ENCODE assay signal across 17 cellular contexts in genomic region chr5:134380367-134380766, GRCh38.
"Had no signal": no experiment of that assay in that cellular context is flagged by ENCODE, and none has a peak within 500 bp of the region (broad histone marks: within the 10 kb centered on the region; RNA-seq: fewer than 3 reads in every experiment).

No MANE protein-coding gene starts in this region.

- H3K27ac ChIP-seq: body of pancreas, right atrium auricular region, tibial nerve, uterus had no signal

- H3K27me3 ChIP-seq: body of pancreas, right atrium auricular region, tibial nerve, uterus had no signal

- DNase-seq: activated CD8-positive, alpha-beta memory T cell treated with anti-CD3 and anti-CD28 coated beads, Interleukin-2, amount 10 ng/mL, durations not matched to agents 7 days and 5 days; activated naive CD4-positive, alpha-beta T cell treated with anti-CD3 and anti-CD28 coated beads, Interleukin-2, amount 50 U/mL, for 16 hours; activated T-cell treated with anti-CD3 and anti-CD28 coated beads, Interleukin-2, amount 50 U/mL, for 48 hours; amygdala; body of pancreas; caudate nucleus; islet precursor cell; naive B cell; nucleus accumbens; stimulated activated CD4-positive, alpha-beta T cell treated with anti-CD3 and anti-CD28 coated beads, Interleukin-2, amount 100 ng/mL, for 48 hours; stimulated activated naive B cell treated with anti-CD40 and anti-IgM and Interleukin-4, amounts not matched to agents 10 μg/mL and 1 μg/mL and 100 μg/mL, for 72 hours; uterus had no signal

- H3K9me3 ChIP-seq: body of pancreas, right atrium auricular region, tibial nerve, uterus had no signal

- H3K4me3 Mint-ChIP-seq: activated CD8-positive, alpha-beta memory T cell treated with anti-CD3 and anti-CD28 coated beads, Interleukin-2, amount 10 ng/mL, durations not matched to agents 7 days and 5 days; naive B cell; stimulated activated naive B cell treated with anti-CD40 and anti-IgM and Interleukin-4, amounts not matched to agents 10 μg/mL and 1 μg/mL and 100 μg/mL, for 72 hours; WTC11 had no signal

- H3K36me3 ChIP-seq: uterus had no signal

- H3K4me1 ChIP-seq: uterus had no signal

- H3K27me3 Mint-ChIP-seq: activated CD8-positive, alpha-beta memory T cell treated with anti-CD3 and anti-CD28 coated beads, Interleukin-2, amount 10 ng/mL, durations not matched to agents 7 days and 5 days; naive B cell; stimulated activated naive B cell treated with anti-CD40 and anti-IgM and Interleukin-4, amounts not matched to agents 10 μg/mL and 1 μg/mL and 100 μg/mL, for 72 hours had no signal

- H3K4me1 Mint-ChIP-seq: WTC11 had no signal

- H3K9me3 Mint-ChIP-seq: naive B cell; stimulated activated naive B cell treated with anti-CD40 and anti-IgM and Interleukin-4, amounts not matched to agents 10 μg/mL and 1 μg/mL and 100 μg/mL, for 72 hours; WTC11 had no signal

- ATAC-seq: activated CD8-positive, alpha-beta memory T cell treated with anti-CD3 and anti-CD28 coated beads, Interleukin-2, amount 10 ng/mL, durations not matched to agents 7 days and 5 days; body of pancreas; esophagus mucosa; left lobe of liver; stimulated activated naive B cell treated with anti-CD40 and anti-IgM and Interleukin-4, amounts not matched to agents 10 μg/mL and 1 μg/mL and 100 μg/mL, for 72 hours; WTC11 had no signal

- H3K4me3 ChIP-seq: body of pancreas, right atrium auricular region, tibial nerve, uterus had no signal

- H3K27ac Mint-ChIP-seq: activated CD8-positive, alpha-beta memory T cell treated with anti-CD3 and anti-CD28 coated beads, Interleukin-2, amount 10 ng/mL, durations not matched to agents 7 days and 5 days; naive B cell; stimulated activated naive B cell treated with anti-CD40 and anti-IgM and Interleukin-4, amounts not matched to agents 10 μg/mL and 1 μg/mL and 100 μg/mL, for 72 hours; WTC11 had no signal
